17 cellular contexts compared by ENCODE assay signal in the genomic region with DNA sequence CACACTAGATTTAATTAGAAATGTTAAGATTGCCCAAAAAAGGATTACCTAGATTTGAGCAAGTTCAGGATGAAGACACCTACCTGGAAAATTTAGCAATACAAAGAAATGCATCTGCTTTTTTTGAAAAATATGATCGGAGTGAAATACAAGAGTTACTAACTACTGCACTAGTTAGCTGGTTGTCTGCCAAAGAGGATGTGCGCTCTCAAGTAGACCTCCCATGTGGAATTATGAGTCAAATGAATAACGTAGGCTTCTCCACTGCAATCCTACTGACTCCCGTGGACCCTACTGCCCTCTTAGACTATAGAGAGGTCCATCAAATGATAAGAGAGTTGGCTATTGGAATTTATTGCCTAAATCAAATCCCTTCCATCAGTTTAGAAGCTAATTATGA. TPM values are rescaled to one million over a fixed set of nuclear protein-coding genes. Genes with fewer than 3 reads are reported as not detected.
DNase-seq lines count a peak whose midpoint lies in the region; ATAC-seq and TF ChIP-seq lines count a peak whose summit lies in the region.
"Had no signal": no experiment of that assay in that cellular context is flagged by ENCODE, and none has a peak within 500 bp of the region (broad histone marks: within the 10 kb centered on the region; RNA-seq: fewer than 3 reads in every experiment).

No MANE protein-coding gene starts in this region.

- H3K79me1 ChIP-seq in trophoblast cell (ENCODE audit: low read length): peaks cover 5% of the 10 kb centered on the region

- in situ Hi-C loops in brain microvascular endothelial cell (cut with HindIII; ENCODE audit: low pct_ligation_motif_present, low sequenced_read_pairs): no loop called here

- no peak overlapping the region for H3K27ac ChIP-seq in brain microvascular endothelial cell
- no peak overlapping the region for H3K27ac ChIP-seq in trophoblast cell (ENCODE audit: low read depth, low read length)
- H3K27ac ChIP-seq: C4-2B, RWPE1 had no signal

- no peak overlapping the region for H4K91ac ChIP-seq in trophoblast cell (ENCODE audit: low read depth, low read length)

- H2BK120ac ChIP-seq in trophoblast cell (ENCODE audit: insufficient read depth, low read length, poor library complexity): no peak overlapping the region

- H3K27me3 ChIP-seq in brain microvascular endothelial cell (replicated peaks) (no peaks in the 10 kb centered on the region), trophoblast cell (ENCODE audit: insufficient read depth, low read length) (no peaks in the 10 kb centered on the region)

- ATAC-seq in HG02759 (IDR thresholded peaks at IDR 0.05; ENCODE audit: unreplicated experiment) (no peak), HG02938 (IDR thresholded peaks at IDR 0.05; ENCODE audit: unreplicated experiment) (no peak), HG02970 (IDR thresholded peaks at IDR 0.05; ENCODE audit: low FRiP score, unreplicated experiment) (no peak)

- H3K4me3 ChIP-seq in AG10803 (ENCODE audit: low read length) (no peak overlapping the region), brain microvascular endothelial cell (ENCODE audit: low read depth, low read length) (no peak overlapping the region), trophoblast cell (ENCODE audit: low read depth, low read length) (no peak overlapping the region)

- TF ChIP-seq CTCF in AG10803 (conservative IDR thresholded peaks at IDR 0.05; ENCODE audit: low read length): no peak
- TF ChIP-seq CTCF in brain microvascular endothelial cell (IDR thresholded peaks at IDR 0.05; ENCODE audit: low read depth, low read length, missing control alignments): no peak

- peaks cover 5% of the 10 kb centered on the region for H3K79me2 ChIP-seq in trophoblast cell (ENCODE audit: control insufficient read depth, insufficient read depth, low read length, poor library complexity)

- DNase-seq in AG10803 (ENCODE audit: low read depth) (peak; percentile 52), M059J (ENCODE audit: low read depth) (peak; percentile 5), brain microvascular endothelial cell (peak; percentile 49), iris pigment epithelial cell (ENCODE audit: low read depth) (peak; percentile 86), trophoblast cell (no peak)
- DNase-seq: COR-L47, H9, KBM-7, NCI-H1436, NCI-H2029, NCI-H510A, NCI-H774 had no signal

- H2AK5ac ChIP-seq in trophoblast cell (ENCODE audit: low read length): no peak overlapping the region

- no CpG with 5 or more reads among the region's 4 CpGs for WGBS in trophoblast cell (ENCODE audit: extremely low coverage, insufficient coverage, insufficient read length)

- H3K23ac ChIP-seq in trophoblast cell (ENCODE audit: low read length): no peak overlapping the region

- H3K18ac ChIP-seq in trophoblast cell (ENCODE audit: low read length): no peak overlapping the region

- no peaks in the 10 kb centered on the region for H3K9me3 ChIP-seq in trophoblast cell (ENCODE audit: insufficient read depth, low read depth, low read length)

- no peak overlapping the region for H3K4ac ChIP-seq in trophoblast cell (ENCODE audit: low read depth, low read length)

- no peak overlapping the region for H4K8ac ChIP-seq in trophoblast cell (ENCODE audit: low read depth, low read length)

- peaks cover 0 to 2% of the 10 kb centered on the region in 2 experiments for H3K4me1 ChIP-seq in trophoblast cell (ENCODE audit: control insufficient read depth in 1 of 2, insufficient read depth in 2 of 2, low read length in 2 of 2)

- no peak overlapping the region for H3K9ac ChIP-seq in trophoblast cell (ENCODE audit: low read length)

- H2BK5ac ChIP-seq in trophoblast cell (ENCODE audit: low read depth, low read length, poor library complexity): no peak overlapping the region

- no peak overlapping the region for H4K12ac ChIP-seq in trophoblast cell (ENCODE audit: low read depth, low read length)

- H3K4me2 ChIP-seq in trophoblast cell (ENCODE audit: low read length): no peak overlapping the region

- peaks cover 2% of the 10 kb centered on the region for H3K36me3 ChIP-seq in brain microvascular endothelial cell (replicated peaks)
- no peaks in the 10 kb centered on the region for H3K36me3 ChIP-seq in trophoblast cell (ENCODE audit: control insufficient read depth in 1 of 2, insufficient read depth in 2 of 2, low read length in 2 of 2)

- no peak overlapping the region for H2AFZ ChIP-seq in trophoblast cell (ENCODE audit: insufficient read depth, low read length, poor library complexity)

- H3K14ac ChIP-seq in trophoblast cell (ENCODE audit: low read length): no peak overlapping the region

- no peak overlapping the region for H2BK12ac ChIP-seq in trophoblast cell (ENCODE audit: low read length)

RNA-seq across cellular contexts. Expression of a gene that starts 2.0 kb away (rescaled TPM):
- 2.2 and 3.5 TPM in 2 replicates for total RNA-seq in M059J (2014; rRNA removed; shearing (Covaris generic))
- 1.2 and 1.3 TPM in 2 replicates for polyA plus RNA-seq in trophoblast cell (2013)

RNA-seq across cellular contexts. Expression of a gene that starts 15.2 kb away (rescaled TPM):
- total RNA-seq in M059J (2014; rRNA removed; shearing (Covaris generic)): 30.1 and 48.1 TPM in 2 replicates
- polyA plus RNA-seq in trophoblast cell (2013): 97.0 and 99.4 TPM in 2 replicates

Comparison
In these comparisons a context has a peak if more than half of its experiments do, and no peak if none do; other contexts are left out.
1. DNase-seq: peak in AG10803 (single experiment), M059J (single experiment), brain microvascular endothelial cell (single experiment) and iris pigment epithelial cell (single experiment); none in trophoblast cell (0 of 2).